1 cellular context compared by ENCODE assay signal in genomic region chrX:111180750-111181240, GRCh38.
TF ChIP-seq lines count a peak whose summit lies in the region.

No MANE protein-coding gene starts in this region.

TF ChIP-seq in GM23338, 12 proteins besides CTCF, POLR2A, EP300 and RAD21 (continued from another document):
- TF ChIP-seq ZNF462 (CRISPR knock-in tag; IDR thresholded peaks at IDR 0.05) (no peak), STAT1 (IDR thresholded peaks at IDR 0.05; ENCODE audit: unreplicated experiment) (no peak), NANOG (IDR thresholded peaks at IDR 0.05; ENCODE audit: borderline replicate concordance) (no peak), JUNB (IDR thresholded peaks at IDR 0.05; ENCODE audit: unreplicated experiment) (no peak), CREB1 (CRISPR knock-in tag; IDR thresholded peaks at IDR 0.05; ENCODE audit: low read depth) (no peak)
